In genomic region chr10:85048644-85049043, GRCh38 we compare ENCODE assay signal across 27 cellular contexts.
"Had no signal": no experiment of that assay in that cellular context is flagged by ENCODE, and none has a peak within 500 bp of the region (broad histone marks: within the 10 kb centered on the region; RNA-seq: fewer than 3 reads in every experiment).

No MANE protein-coding gene starts in this region.

- H3K27me3 ChIP-seq: neutrophil, pancreas, right lobe of liver, sigmoid colon, stomach, thyroid gland, tibial nerve, upper lobe of left lung, vagina had no signal

- H3K36me3 ChIP-seq: neutrophil, pancreas, prostate gland, right lobe of liver, sigmoid colon, stomach, thoracic aorta, thyroid gland, tibial nerve, upper lobe of left lung, vagina had no signal

- H3K4me1 Mint-ChIP-seq: naive thymus-derived CD4-positive, alpha-beta T cell; natural killer cell; nephron; neural crest cell; stimulated activated effector memory CD8-positive, alpha-beta T cell treated with anti-CD3 and anti-CD28 coated beads, Interleukin-12 subunit alpha, Interleukin-12 subunit beta, amount 100 ng/mL, for 72 hours; stimulated activated naive B cell treated with anti-CD40 and anti-IgM and Interleukin-4, amounts not matched to agents 10 μg/mL and 1 μg/mL and 100 μg/mL, for 72 hours had no signal

- H3K27ac Mint-ChIP-seq: naive thymus-derived CD4-positive, alpha-beta T cell; natural killer cell; nephron; stimulated activated effector memory CD8-positive, alpha-beta T cell treated with anti-CD3 and anti-CD28 coated beads, Interleukin-12 subunit alpha, Interleukin-12 subunit beta, amount 100 ng/mL, for 72 hours; stimulated activated naive B cell treated with anti-CD40 and anti-IgM and Interleukin-4, amounts not matched to agents 10 μg/mL and 1 μg/mL and 100 μg/mL, for 72 hours; stimulated activated naive CD8-positive, alpha-beta T cell treated with anti-CD3 and anti-CD28 coated beads, Interleukin-15, Interleukin-2, amounts not matched to agents 100 ng/mL and 50 ng/mL, for 24 hours had no signal

- H3K27me3 Mint-ChIP-seq: naive thymus-derived CD4-positive, alpha-beta T cell; stimulated activated naive B cell treated with anti-CD40 and anti-IgM and Interleukin-4, amounts not matched to agents 10 μg/mL and 1 μg/mL and 100 μg/mL, for 72 hours; stimulated activated naive CD8-positive, alpha-beta T cell treated with anti-CD3 and anti-CD28 coated beads, Interleukin-15, Interleukin-2, amounts not matched to agents 100 ng/mL and 50 ng/mL, for 24 hours had no signal

- H3K4me1 ChIP-seq: pancreas, prostate gland, sigmoid colon, stomach, tibial nerve, upper lobe of left lung, vagina had no signal

- H3K36me3 Mint-ChIP-seq: naive thymus-derived CD4-positive, alpha-beta T cell; natural killer cell; stimulated activated effector memory CD8-positive, alpha-beta T cell treated with anti-CD3 and anti-CD28 coated beads, Interleukin-12 subunit alpha, Interleukin-12 subunit beta, amount 100 ng/mL, for 72 hours; stimulated activated naive B cell treated with anti-CD40 and anti-IgM and Interleukin-4, amounts not matched to agents 10 μg/mL and 1 μg/mL and 100 μg/mL, for 72 hours had no signal

- DNase-seq: naive thymus-derived CD4-positive, alpha-beta T cell; natural killer cell; nucleus accumbens; pancreas; right cardiac atrium; right lobe of liver; sigmoid colon; small intestine; stimulated activated CD4-positive, alpha-beta T cell treated with anti-CD3 and anti-CD28 coated beads, Interleukin-15, amount 100 ng/mL, for 24 hours; stimulated activated CD4-positive, alpha-beta T cell treated with anti-CD3 and anti-CD28 coated beads, Interleukin-2, amount 100 ng/mL, for 24 hours; stimulated activated CD4-positive, alpha-beta T cell treated with anti-CD3 and anti-CD28 coated beads, Interleukin-2, amount 100 ng/mL, for 48 hours; stimulated activated CD4-positive, alpha-beta T cell treated with anti-CD3 and anti-CD28 coated beads, Interleukin-4, amount 100 ng/mL, for 24 hours; stimulated activated naive B cell treated with anti-CD40 and anti-IgM and Interleukin-4, amounts not matched to agents 10 μg/mL and 1 μg/mL and 100 μg/mL, for 72 hours; stimulated activated naive CD4-positive, alpha-beta T cell treated with Interleukin-2 at 50 U/mL for 16 hours; stomach; thyroid gland; trophoblast cell; upper lobe of left lung had no signal

- H3K4me3 ChIP-seq: pancreas, prostate gland, right lobe of liver, sigmoid colon, stomach, thoracic aorta, thyroid gland, tibial nerve, upper lobe of left lung, vagina had no signal

- H3K9me3 ChIP-seq: neutrophil, pancreas, prostate gland, right lobe of liver, thoracic aorta, thyroid gland, vagina had no signal

- ATAC-seq: naive thymus-derived CD4-positive, alpha-beta T cell; natural killer cell; pancreas; right cardiac atrium; stimulated activated effector memory CD8-positive, alpha-beta T cell treated with anti-CD3 and anti-CD28 coated beads, Interleukin-12 subunit alpha, Interleukin-12 subunit beta, amount 100 ng/mL, for 72 hours; stimulated activated naive B cell treated with anti-CD40 and anti-IgM and Interleukin-4, amounts not matched to agents 10 μg/mL and 1 μg/mL and 100 μg/mL, for 72 hours had no signal

- H3K9me3 Mint-ChIP-seq: nephron; stimulated activated naive CD8-positive, alpha-beta T cell treated with anti-CD3 and anti-CD28 coated beads, Interleukin-15, Interleukin-2, amounts not matched to agents 100 ng/mL and 50 ng/mL, for 24 hours had no signal

- H3K27ac ChIP-seq: neutrophil, pancreas, prostate gland, right lobe of liver, sigmoid colon, stomach, thoracic aorta, thyroid gland, tibial nerve, upper lobe of left lung, vagina had no signal

- H3K4me3 Mint-ChIP-seq: naive thymus-derived CD4-positive, alpha-beta T cell; natural killer cell; nephron; neural crest cell; stimulated activated effector memory CD8-positive, alpha-beta T cell treated with anti-CD3 and anti-CD28 coated beads, Interleukin-12 subunit alpha, Interleukin-12 subunit beta, amount 100 ng/mL, for 72 hours; stimulated activated naive B cell treated with anti-CD40 and anti-IgM and Interleukin-4, amounts not matched to agents 10 μg/mL and 1 μg/mL and 100 μg/mL, for 72 hours; stimulated activated naive CD8-positive, alpha-beta T cell treated with anti-CD3 and anti-CD28 coated beads, Interleukin-15, Interleukin-2, amounts not matched to agents 100 ng/mL and 50 ng/mL, for 24 hours had no signal
